Comparison of ENCODE assay signal across 22 cellular contexts in genomic region chr7:88346357-88346756, GRCh38. TPM values are rescaled to one million over a fixed set of nuclear protein-coding genes. Genes with fewer than 3 reads are reported as not detected.
A peak's percentile ranks its signal among the peaks of the same experiment; 100 is the strongest.
DNase-seq lines count a peak whose midpoint lies in the region; ATAC-seq and TF ChIP-seq lines count a peak whose summit lies in the region.
"Had no signal": no experiment of that assay in that cellular context is flagged by ENCODE, and none has a peak within 500 bp of the region (broad histone marks: within the 10 kb centered on the region; RNA-seq: fewer than 3 reads in every experiment).

No MANE protein-coding gene starts in this region.

- H3K9me3 ChIP-seq in OCI-LY3 (ENCODE audit: insufficient read depth, low read length): no peaks in the 10 kb centered on the region
- H3K9me3 ChIP-seq in right lobe of liver: no peaks in the 10 kb centered on the region
- H3K9me3 ChIP-seq in tibial nerve: no peaks in the 10 kb centered on the region

- no peak for TF ChIP-seq CTCF in GM23338 (conservative IDR thresholded peaks at IDR 0.05; ENCODE audit: low read depth in 2 of 2)
- no peak for TF ChIP-seq CTCF in OCI-LY3 (IDR thresholded peaks at IDR 0.05; ENCODE audit: low read depth, low read length)
- no peak for TF ChIP-seq CTCF in right lobe of liver (IDR thresholded peaks at IDR 0.05)
- TF ChIP-seq CTCF in tibial nerve (IDR thresholded peaks at IDR 0.05): no peak

- H3K9me2 ChIP-seq in GM23338 (ENCODE audit: insufficient read depth): no peaks in the 10 kb centered on the region

- H3K4me3 Mint-ChIP-seq in GM23338: no peak overlapping the region
- H3K4me3 Mint-ChIP-seq: B cell; CD4-positive, alpha-beta T cell had no signal

- no peaks in the 10 kb centered on the region for H3F3A ChIP-seq in GM23338 (replicated peaks; ENCODE audit: low read depth)

- H3K79me2 ChIP-seq in GM23338 (replicated peaks; ENCODE audit: insufficient read depth): no peaks in the 10 kb centered on the region
- no peaks in the 10 kb centered on the region for H3K79me2 ChIP-seq in OCI-LY3 (ENCODE audit: low read length)

- H3K4me1 ChIP-seq in GM23338 (ENCODE audit: insufficient read depth) (peaks cover 23% of the 10 kb centered on the region), OCI-LY3 (ENCODE audit: low read length) (peaks cover 30% of the 10 kb centered on the region), right lobe of liver (no peaks in the 10 kb centered on the region), tibial nerve (peaks cover 0 to 10% (median 2%) of the 10 kb centered on the region in 4 donors)

- no peaks in the 10 kb centered on the region for H3K9me3 Mint-ChIP-seq in GM23338
- H3K9me3 Mint-ChIP-seq: CD4-positive, alpha-beta T cell had no signal

- H3K27ac ChIP-seq in GM23338 (ENCODE audit: low read depth) (no peak overlapping the region), OCI-LY3 (ENCODE audit: low read length) (0 out of 2 replicates have a peak overlapping the region, but pooled peaks have one; percentile 23), right lobe of liver (no peak overlapping the region), tibial nerve (no peak overlapping the region)

- H3K4me2 ChIP-seq in GM23338 (peak overlapping the region; percentile 36), OCI-LY3 (ENCODE audit: low read length) (peak overlapping the region; percentile 59)

- H2AFZ ChIP-seq in GM23338: no peak overlapping the region; the same call in 1 of the 2 replicates
- H2AFZ ChIP-seq in OCI-LY3 (ENCODE audit: low read depth, low read length): peak overlapping the region; percentile 69

- H3K27ac Mint-ChIP-seq in GM23338: peak overlapping the region; percentile 75; the same call in 1 of the 2 replicates
- H3K27ac Mint-ChIP-seq: B cell; CD4-positive, alpha-beta T cell had no signal

- no peak for TF ChIP-seq EP300 in tibial nerve (IDR thresholded peaks at IDR 0.05)

- H3K27me3 Mint-ChIP-seq in GM23338 (ENCODE audit: insufficient read depth, low read depth, poor library complexity): no peaks in the 10 kb centered on the region

- peak overlapping the region; percentile 30 for H3K9ac ChIP-seq in OCI-LY3 (ENCODE audit: low read length)

- H3K4me3 ChIP-seq in GM23338: no peak overlapping the region
- peak overlapping the region; percentile 53 for H3K4me3 ChIP-seq in OCI-LY3 (ENCODE audit: low read length)
- H3K4me3 ChIP-seq in right lobe of liver: no peak overlapping the region
- H3K4me3 ChIP-seq in tibial nerve: no peak overlapping the region

- WGBS in right lobe of liver (ENCODE audit: insufficient coverage, low coverage, low lambda C conversion rate, missing lambda C conversion rate): 86% methylated on average over 2 of the region's 2 CpGs
- WGBS in tibial nerve, 2 donors: 90 to 93% methylated on average over 2 of the region's 2 CpGs

- no peaks in the 10 kb centered on the region for H4K20me1 ChIP-seq in GM23338 (replicated peaks; ENCODE audit: insufficient read depth)
- no peaks in the 10 kb centered on the region for H4K20me1 ChIP-seq in OCI-LY3 (ENCODE audit: insufficient read depth, low read length)

- DNase-seq in GM23338 (ENCODE audit: low spot score) (no peak), NCI-H510A (lab: John Stamatoyannopoulos, UW) (no peak), right lobe of liver (no peak), tibial nerve (ENCODE audit: low spot score in 2 of 2) (no peak), NCI-H2227 (lab: John Stamatoyannopoulos, UW; ENCODE audit: unreplicated experiment) (no peak)
- DNase-seq: CD4-positive, alpha-beta T cell; DMS79; HCEC 1CT; Karpas-422; MM.1S; NCI-H1417; NCI-H1930; NCI-H2171 treated with DMSO at 0.1 percent for 48 hours; NCI-H510A treated with DMSO at 0.1 percent for 48 hours; SIG-M5 had no signal

- peaks cover 25% of the 10 kb centered on the region for H3K4me1 Mint-ChIP-seq in GM23338

- no peaks in the 10 kb centered on the region for H3K36me3 ChIP-seq in GM23338 (ENCODE audit: insufficient read depth)
- H3K36me3 ChIP-seq in OCI-LY3 (replicated peaks; ENCODE audit: low read depth, low read length): no peaks in the 10 kb centered on the region
- H3K36me3 ChIP-seq in right lobe of liver: no peaks in the 10 kb centered on the region
- H3K36me3 ChIP-seq in tibial nerve: no peaks in the 10 kb centered on the region

- H3K36me3 Mint-ChIP-seq in GM23338 (ENCODE audit: low read depth): no peaks in the 10 kb centered on the region

- peak; percentile 51 for ATAC-seq in GM18873 (IDR thresholded peaks at IDR 0.05; ENCODE audit: low FRiP score, unreplicated experiment)
- no peak for ATAC-seq in GM23338
- no peak for ATAC-seq in right lobe of liver

- no peak for TF ChIP-seq POLR2A in right lobe of liver (IDR thresholded peaks at IDR 0.05)
- TF ChIP-seq POLR2A in tibial nerve (IDR thresholded peaks at IDR 0.05): no peak

- no peaks in the 10 kb centered on the region for H3K27me3 ChIP-seq in GM23338 (ENCODE audit: insufficient read depth)
- no peaks in the 10 kb centered on the region for H3K27me3 ChIP-seq in OCI-LY3 (ENCODE audit: low read depth, low read length)
- H3K27me3 ChIP-seq in right lobe of liver: no peaks in the 10 kb centered on the region
- no peaks in the 10 kb centered on the region for H3K27me3 ChIP-seq in tibial nerve

- intact Hi-C loops in right lobe of liver (cut with DNase I): no loop called here

TF ChIP-seq in GM23338, 12 proteins besides CTCF, POLR2A, EP300 and RAD21 (continues in another document):
- TF ChIP-seq ETS1 (IDR thresholded peaks at IDR 0.05) (no peak), STAT1 (IDR thresholded peaks at IDR 0.05; ENCODE audit: unreplicated experiment) (no peak), ZNF114 (CRISPR knock-in tag; IDR thresholded peaks at IDR 0.05) (no peak), EZH2phosphoT487 (IDR thresholded peaks at IDR 0.05; ENCODE audit: unreplicated experiment) (no peak), ZNF331 (CRISPR knock-in tag; IDR thresholded peaks at IDR 0.05; ENCODE audit: low read depth) (no peak), REST (IDR thresholded peaks at IDR 0.05; ENCODE audit: unreplicated experiment) (no peak), NANOG (IDR thresholded peaks at IDR 0.05; ENCODE audit: borderline replicate concordance) (no peak)

RNA-seq across cellular contexts. Expression of gene STEAP4, which starts 39.7 kb away (rescaled TPM):
- total RNA-seq in GM23338 (2014; rRNA removed; shearing (Covaris generic)): under 0.01 TPM in 1 of 2 replicates, not detected in the other
- polyA plus RNA-seq in GM23338 (2016; fragmentation: Nextera tagmentation; extraction: Ambion mirVana): 0.06 TPM in 1 of 2 replicates, not detected in the other
- total RNA-seq in right lobe of liver (100 to 1,000 TPM in 1 of 6 experiments, 10 to 100 TPM in 5; 16.3 to 158 (median 22.9) TPM), tibial nerve (100 to 1,000 TPM in 1 of 4 donors, 10 to 100 TPM in 3; 45.2 to 239 (median 82.2) TPM)
- total RNA-seq: B cell; CD4-positive, alpha-beta T cell; G401; OCI-LY7; RPMI7951; T-helper 2 cell treated with Interferon-gamma antibody and Interleukin-4, amounts not matched to agents 100 ng/mL and 5 ng/mL, for 36 hours had no signal

Comparison
In these comparisons a context has a peak if more than half of its experiments do, and no peak if none do; other contexts are left out.
1. RNA of gene STEAP4, which starts 39.7 kb away (total RNA-seq): 45.2 to 239 TPM in tibial nerve and 16.3 to 158 TPM in right lobe of liver; under 0.01 TPM in GM23338; every median in the first group is over 10 times any median in the second.